ENCODE assay signal across 17 cellular contexts in genomic region chr3:102123590-102124190, GRCh38.
A peak's percentile ranks its signal among the peaks of the same experiment; 100 is the strongest.
DNase-seq lines count a peak whose midpoint lies in the region; ATAC-seq and TF ChIP-seq lines count a peak whose summit lies in the region.
"Had no signal": no experiment of that assay in that cellular context is flagged by ENCODE, and none has a peak within 500 bp of the region (broad histone marks: within the 10 kb centered on the region; RNA-seq: fewer than 3 reads in every experiment).

No MANE protein-coding gene starts in this region.

- H3K4ac ChIP-seq in mesenchymal stem cell (ENCODE audit: low read depth in 1 of 2, low read length in 2 of 2), result no peak overlapping the region

- no peaks in the 10 kb centered on the region for H3K79me1 ChIP-seq in mesenchymal stem cell (replicated peaks; ENCODE audit: low read length, poor library complexity, severe bottlenecking)

- H3K36me3 ChIP-seq in ACC112 (ENCODE audit: insufficient read depth, low read length), result no peaks in the 10 kb centered on the region
- H3K36me3 ChIP-seq in mesenchymal stem cell (ENCODE audit: control insufficient read depth in 1 of 2, insufficient read depth in 2 of 2, low read depth in 1 of 2, low read length in 2 of 2), result peaks cover 0 to 6% of the 10 kb centered on the region in 2 experiments

- no peak overlapping the region for H3K4me2 ChIP-seq in mesenchymal stem cell (ENCODE audit: low read length, poor library complexity, severe bottlenecking)

- no peak overlapping the region for H2BK15ac ChIP-seq in mesenchymal stem cell (ENCODE audit: low read depth, poor library complexity, severe bottlenecking)

- peak overlapping the region; percentile 78 for H3K9ac ChIP-seq in mesenchymal stem cell (ENCODE audit: low read length)

- no peak for TF ChIP-seq CTCF in dorsolateral prefrontal cortex (IDR thresholded peaks at IDR 0.05 in 54 of 56, conservative IDR thresholded peaks at IDR 0.05 in 2 of 56; ENCODE audit: low read depth in 1 of 56, partially characterized antibody in 56 of 56)

- H3K14ac ChIP-seq in mesenchymal stem cell (ENCODE audit: low read length in 2 of 2), result peak overlapping the region in 1 of 2 experiments; percentile 74

- peak overlapping the region; percentile 36 for H2AK5ac ChIP-seq in mesenchymal stem cell (ENCODE audit: low read length, severe bottlenecking)

- no peaks in the 10 kb centered on the region for H3K27me3 ChIP-seq in ACC112 (ENCODE audit: insufficient read depth, low read length)
- H3K27me3 ChIP-seq in mesenchymal stem cell (ENCODE audit: control insufficient read depth in 1 of 2, insufficient read depth in 1 of 2, low read length in 2 of 2), result no peaks in the 10 kb centered on the region
- H3K27me3 ChIP-seq in dorsolateral prefrontal cortex, result no peaks in the 10 kb centered on the region

- H2BK120ac ChIP-seq in mesenchymal stem cell (ENCODE audit: low read depth, low read length), result no peak overlapping the region

- H2BK5ac ChIP-seq in mesenchymal stem cell (ENCODE audit: low read depth, low read length, poor library complexity, severe bottlenecking), result no peak overlapping the region

- H3K79me2 ChIP-seq in ACC112 (ENCODE audit: control insufficient read depth, insufficient read depth, low read length, unreplicated experiment), result no peaks in the 10 kb centered on the region

- H2AFZ ChIP-seq in ACC112 (ENCODE audit: low read length, unreplicated experiment) (no peak overlapping the region), mesenchymal stem cell (ENCODE audit: low read depth, low read length) (no peak overlapping the region)

- H4K8ac ChIP-seq in mesenchymal stem cell (ENCODE audit: low read length), result no peak overlapping the region

- H3K4me3 ChIP-seq in ACC112 (ENCODE audit: low read depth, low read length) (no peak overlapping the region), mesenchymal stem cell (ENCODE audit: insufficient read depth in 1 of 2, low read depth in 1 of 2, low read length in 2 of 2) (no peak overlapping the region), dorsolateral prefrontal cortex (no peak overlapping the region)

- H3K4me1 ChIP-seq in ACC112 (ENCODE audit: control insufficient read depth, insufficient read depth, low read length, unreplicated experiment), result peaks cover 29% of the 10 kb centered on the region
- no peaks in the 10 kb centered on the region for H3K4me1 ChIP-seq in mesenchymal stem cell (ENCODE audit: control insufficient read depth, insufficient read depth, low read depth, low read length)

- peaks cover 20% of the 10 kb centered on the region for H3K9me3 ChIP-seq in mesenchymal stem cell (ENCODE audit: control insufficient read depth, low read length)

- peak overlapping the region in 1 of 2 experiments; percentile 91 for H2BK12ac ChIP-seq in mesenchymal stem cell (ENCODE audit: low read length in 2 of 2)

- peak overlapping the region in 1 of 2 experiments; percentile 59 for H3K18ac ChIP-seq in mesenchymal stem cell (ENCODE audit: low read depth in 1 of 2, low read length in 2 of 2)

- WGBS in mesenchymal stem cell, result 100% methylated on average over 1 of the region's 2 CpGs

- H3K27ac ChIP-seq in ACC112 (ENCODE audit: low read depth, low read length), result peak overlapping the region; percentile 96
- H3K27ac ChIP-seq in epithelial cell of prostate, result peak overlapping the region; percentile 86
- no peak overlapping the region for H3K27ac ChIP-seq in mesenchymal stem cell (ENCODE audit: low read length, poor library complexity, severe bottlenecking)
- no peak overlapping the region for H3K27ac ChIP-seq in dorsolateral prefrontal cortex

- DNase-seq in LHCN-M2 (ENCODE audit: low read depth) (peak; percentile 43), epithelial cell of prostate (ENCODE audit: low read depth, low spot score) (peak; percentile 70), mesenchymal stem cell (peak; percentile 14), dorsolateral prefrontal cortex (no peak), NK-92 (lab: John Stamatoyannopoulos, UW; ENCODE audit: unreplicated experiment) (no peak), ureter (ENCODE audit: low spot score) (no peak)
- DNase-seq: ACHN; CD4-positive, CD25-positive, alpha-beta regulatory T cell; DMS53; H7; NCI-H187 treated with DMSO at 0.1 percent for 48 hours; NCI-H446 treated with DMSO at 0.1 percent for 48 hours; nephron progenitor cell; stimulated activated naive CD8-positive, alpha-beta T cell treated with anti-CD3 and anti-CD28 coated beads, Interleukin-15, Interleukin-2, amounts not matched to agents 100 U/mL and 50 U/mL, for 24 hours had no signal

- intact Hi-C loops in dorsolateral prefrontal cortex (cut with DNase I), result no loop called here

- H3K23ac ChIP-seq in mesenchymal stem cell (ENCODE audit: low read length in 2 of 2), result peak overlapping the region in 1 of 2 experiments; percentile 32

- H4K91ac ChIP-seq in mesenchymal stem cell (ENCODE audit: low read length), result no peak overlapping the region

- no peak for ATAC-seq in GM18867 (IDR thresholded peaks at IDR 0.05; ENCODE audit: unreplicated experiment)
- ATAC-seq: activated CD4-positive, CD25-positive, alpha-beta regulatory T cell treated with anti-CD3 and anti-CD28 coated beads, Interleukin-2, amount 50 U/mL, for 24 hours; stimulated activated naive CD8-positive, alpha-beta T cell treated with anti-CD3 and anti-CD28 coated beads, Interleukin-15, Interleukin-2, amounts not matched to agents 100 U/mL and 50 U/mL, for 24 hours had no signal

Comparison
In these comparisons a context has a peak if more than half of its experiments do, and no peak if none do; other contexts are left out.
1. H3K27ac ChIP-seq: peak in ACC112 (single experiment) and epithelial cell of prostate (single experiment); none in mesenchymal stem cell (single experiment) and dorsolateral prefrontal cortex (0 of 59).
2. DNase-seq: peak in LHCN-M2 (single experiment), epithelial cell of prostate (single experiment) and mesenchymal stem cell (single experiment); none in dorsolateral prefrontal cortex (0 of 10), NK-92 (single experiment) and ureter (single experiment).